ENCODE assay signal across 24 cellular contexts in genomic region chr2:48140586-48140985, GRCh38.
DNase-seq lines count a peak whose midpoint lies in the region; ATAC-seq, FAIRE-seq and TF ChIP-seq lines count a peak whose summit lies in the region.
"Had no signal": no experiment of that assay in that cellular context is flagged by ENCODE, and none has a peak within 500 bp of the region (broad histone marks: within the 10 kb centered on the region; RNA-seq: fewer than 3 reads in every experiment).

No MANE protein-coding gene starts in this region.

- H3K27ac Mint-ChIP-seq in WTC11, result no peak overlapping the region
- H3K27ac Mint-ChIP-seq: B cell; CD4-positive, alpha-beta T cell; CD8-positive, alpha-beta T cell had no signal

- H3K27ac ChIP-seq in kidney (ENCODE audit: low read depth in 2 of 2, low read length in 2 of 2) (no peak overlapping the region), ovary (no peak overlapping the region)
- H3K27ac ChIP-seq: 22Rv1; A549; BLaER1 treated with 17β-estradiol and CSF1 and Interleukin-3, amounts not matched to agents 10 nM and 100 nM; C4-2B had no signal

- TF ChIP-seq CTCF in WTC11 (IDR thresholded peaks at IDR 0.05) (no peak), kidney (IDR thresholded peaks at IDR 0.05; ENCODE audit: borderline replicate concordance, extremely low read depth, insufficient read depth) (no peak), ovary (IDR thresholded peaks at IDR 0.05) (no peak)

- TF ChIP-seq EP300 in ovary (IDR thresholded peaks at IDR 0.05), result no peak

- POLR2A ChIA-PET in WTC11 (lab: Charles Lee), result no interaction called here

- H3K27me3 ChIP-seq in ovary, result no peaks in the 10 kb centered on the region
- H3K27me3 ChIP-seq: BLaER1 treated with 17β-estradiol and CSF1 and Interleukin-3, amounts not matched to agents 10 nM and 100 nM had no signal

- H3K9ac ChIP-seq in kidney (ENCODE audit: low read length in 2 of 2), result no peak overlapping the region
- H3K9ac ChIP-seq: BLaER1 treated with 17β-estradiol and CSF1 and Interleukin-3, amounts not matched to agents 10 nM and 100 nM had no signal

- peaks cover 5% of the 10 kb centered on the region; the same call in 1 of the 2 replicates for H3K9me3 Mint-ChIP-seq in WTC11
- H3K9me3 Mint-ChIP-seq: CD4-positive, alpha-beta T cell had no signal

- no peak overlapping the region for H3K4me3 ChIP-seq in kidney (ENCODE audit: low read length in 2 of 2)
- no peak overlapping the region for H3K4me3 ChIP-seq in ovary
- H3K4me3 ChIP-seq: A549; BLaER1 treated with 17β-estradiol and CSF1 and Interleukin-3, amounts not matched to agents 10 nM and 100 nM had no signal

- no peak for ATAC-seq in WTC11
- ATAC-seq: A549; CD8-positive, alpha-beta T cell had no signal

- no peak for TF ChIP-seq POLR2A in ovary (IDR thresholded peaks at IDR 0.05)

- no peak overlapping the region for H3K4me3 Mint-ChIP-seq in WTC11
- H3K4me3 Mint-ChIP-seq: B cell; CD4-positive, alpha-beta T cell; CD8-positive, alpha-beta T cell had no signal

- H3K4me1 ChIP-seq in kidney (ENCODE audit: control insufficient read depth in 1 of 2, insufficient read depth in 1 of 2, low read depth in 1 of 2, low read length in 2 of 2) (no peaks in the 10 kb centered on the region), ovary (ENCODE audit: insufficient read depth) (no peaks in the 10 kb centered on the region)
- H3K4me1 ChIP-seq: A549, Caco-2 had no signal

- H3K4me1 Mint-ChIP-seq in WTC11, result 0 out of 2 replicates have a peak, but pooled peaks cover 3% of the 10 kb centered on the region

- CTCF ChIA-PET in WTC11 (lab: Charles Lee), result no interaction called here

- DNase-seq in RCC 7860 (ENCODE audit: low spot score) (no peak), WTC11 (ENCODE audit: low spot score) (no peak), kidney (no peak), NCI-H69 (lab: John Stamatoyannopoulos, UW) (no peak), ovary (no peak)
- DNase-seq in activated CD4-positive, alpha-beta T cell treated with anti-CD3 and anti-CD28 coated beads for 1 hour, result no peak
- no peak for DNase-seq in effector CD4-positive, alpha-beta T cell
- DNase-seq: AML-193; Caco-2; Calu3; CD4-positive, alpha-beta T cell; CD8-positive, alpha-beta T cell; DMS79 treated with DMSO at 0.1 percent for 48 hours; GF-D8 had no signal

- peaks cover 3% of the 10 kb centered on the region; the same call in 1 of the 2 replicates for H3K27me3 Mint-ChIP-seq in WTC11 (ENCODE audit: low read depth)
- H3K27me3 Mint-ChIP-seq: CD4-positive, alpha-beta T cell had no signal

- H3K36me3 ChIP-seq in kidney (ENCODE audit: control insufficient read depth in 1 of 2, insufficient read depth in 2 of 2, low read length in 2 of 2) (no peaks in the 10 kb centered on the region), ovary (no peaks in the 10 kb centered on the region)
- H3K36me3 ChIP-seq: BLaER1 treated with 17β-estradiol and CSF1 and Interleukin-3, amounts not matched to agents 10 nM and 100 nM had no signal

- H3K9me3 ChIP-seq in kidney (ENCODE audit: control insufficient read depth in 1 of 2, low read length in 2 of 2), result no peaks in the 10 kb centered on the region
- H3K9me3 ChIP-seq in ovary, result no peaks in the 10 kb centered on the region
- H3K9me3 ChIP-seq: A549 had no signal

- FAIRE-seq in RCC 7860 (lab: Jason Lieb, UNC), result peak; percentile 17
- FAIRE-seq in colon (lab: Jason Lieb, UNC), result peak; percentile 21
- FAIRE-seq in kidney (lab: Jason Lieb, UNC), result peak; percentile 33
- FAIRE-seq: A549, D721Med, G401.6, GM12891, GM19239 had no signal

- no peaks in the 10 kb centered on the region for H3K36me3 Mint-ChIP-seq in WTC11
- H3K36me3 Mint-ChIP-seq: CD8-positive, alpha-beta T cell had no signal

- intact Hi-C loops in kidney (cut with DNase I) (no loop called here), ovary (cut with DNase I) (no loop called here)

TF ChIP-seq in WTC11, 78 proteins besides CTCF, POLR2A, EP300 and RAD21:
- TF ChIP-seq ATF6 (CRISPR knock-in tag; IDR thresholded peaks at IDR 0.05) (no peak), HMGA2 (CRISPR knock-in tag; IDR thresholded peaks at IDR 0.05) (peak; percentile 96)
